27 cellular contexts compared by ENCODE assay signal in genomic region chr2:223180463-223180862, GRCh38.
"Had no signal": no experiment of that assay in that cellular context is flagged by ENCODE, and none has a peak within 500 bp of the region (broad histone marks: within the 10 kb centered on the region; RNA-seq: fewer than 3 reads in every experiment).

No MANE protein-coding gene starts in this region.

- ATAC-seq: activated CD4-positive, CD25-positive, alpha-beta regulatory T cell treated with anti-CD3 and anti-CD28 coated beads, Interleukin-2, amount 50 U/mL, for 24 hours; body of pancreas; gastroesophageal sphincter; left cardiac atrium; stimulated activated naive CD8-positive, alpha-beta T cell treated with anti-CD3 and anti-CD28 coated beads, Interleukin-15, Interleukin-2, amounts not matched to agents 100 U/mL and 50 U/mL, for 24 hours had no signal

- DNase-seq: activated CD4-positive, alpha-beta memory T cell treated with anti-CD3 and anti-CD28 coated beads, Interleukin-2, amount 10 ng/mL, durations not matched to agents 7 days and 5 days; activated CD4-positive, alpha-beta T cell treated with anti-CD3 and anti-CD28 coated beads, Interleukin-2, amount 10 ng/mL, durations not matched to agents 24 days and 14 days; activated CD8-positive, alpha-beta memory T cell treated with anti-CD3 and anti-CD28 coated beads, Interleukin-2, amount 50 U/mL, for 48 hours; activated gamma-delta T cell treated with Interleukin-2 at 50 U/mL for 16 hours; activated T-cell treated with anti-CD3 and anti-CD28 coated beads, Interleukin-2, amount 50 U/mL, for 24 hours; anterior cingulate cortex; body of pancreas; cerebellar nuclear complex; dorsolateral prefrontal cortex; effector memory CD4-positive, alpha-beta T cell; left cardiac atrium; mammary epithelial cell; posterior cingulate gyrus; right cardiac atrium; stimulated activated CD4-positive, alpha-beta T cell treated with anti-CD3 and anti-CD28 coated beads, Interleukin-4, amount 100 ng/mL, for 1 hour; stimulated activated naive CD8-positive, alpha-beta T cell treated with anti-CD3 and anti-CD28 coated beads, Interleukin-15, Interleukin-2, amounts not matched to agents 100 U/mL and 50 U/mL, for 24 hours; T-helper 9 cell; trophoblast cell; WERI-Rb-1 had no signal

- H3K4me3 ChIP-seq: body of pancreas, cardiac muscle cell, coronary artery, dorsolateral prefrontal cortex, gastroesophageal sphincter, hepatocyte, thoracic aorta had no signal

- FAIRE-seq: keratinocyte, urothelium cell line had no signal
